In genomic region chr19:40523322-40524047, GRCh38 we compare ENCODE assay signal across 8 cellular contexts. TPM values are rescaled to one million over a fixed set of nuclear protein-coding genes. Genes with fewer than 3 reads are reported as not detected.
DNase-seq lines count a peak whose midpoint lies in the region; ATAC-seq and TF ChIP-seq lines count a peak whose summit lies in the region.

No MANE protein-coding gene starts in this region.

- no peak for TF ChIP-seq POLR2A in esophagus squamous epithelium (IDR thresholded peaks at IDR 0.05)

- H3K4me1 Mint-ChIP-seq in CD4-positive, alpha-beta memory T cell, result peaks cover 1 to 7% (median 6%) of the 10 kb centered on the region in 4 donors
- no peaks in the 10 kb centered on the region for H3K4me1 Mint-ChIP-seq in activated CD8-positive, alpha-beta T cell treated with anti-CD3 and anti-CD28 coated beads, Interleukin-2, amount 10 ng/mL, durations not matched to agents 7 days and 5 days (ENCODE audit: low read depth)

- POLR2A ChIA-PET in CD4-positive, alpha-beta memory T cell (lab: Charles Lee; ENCODE audit: partially characterized antibody), result no interaction called here
- POLR2A ChIA-PET in activated CD8-positive, alpha-beta T cell treated with anti-CD3 and anti-CD28 coated beads, Interleukin-2, amount 10 ng/mL, durations not matched to agents 7 days and 5 days (lab: Charles Lee), result no interaction called here

- intact Hi-C loops in CD4-positive, alpha-beta memory T cell (cut with micrococcal nuclease), result no loop called here
- intact Hi-C loops in esophagus squamous epithelium (cut with DNase I), result loop anchor here (10.0 kb wide), 1 partner anchor 209 kb away; no protein-coding TSS in a partner anchor

- H3K27ac Mint-ChIP-seq in CD4-positive, alpha-beta memory T cell, result peak overlapping the region in 1 of 7 donors; percentile 12
- no peak overlapping the region for H3K27ac Mint-ChIP-seq in activated CD8-positive, alpha-beta T cell treated with anti-CD3 and anti-CD28 coated beads, Interleukin-2, amount 10 ng/mL, durations not matched to agents 7 days and 5 days

- ATAC-seq in HG03280 (IDR thresholded peaks at IDR 0.05; ENCODE audit: unreplicated experiment) (peak; percentile 57), GM21737 (IDR thresholded peaks at IDR 0.05; ENCODE audit: unreplicated experiment) (no peak), GM18519 (IDR thresholded peaks at IDR 0.05; ENCODE audit: low FRiP score, unreplicated experiment) (no peak)
- peak; percentile 81 for ATAC-seq in activated CD8-positive, alpha-beta T cell treated with anti-CD3 and anti-CD28 coated beads, Interleukin-2, amount 10 ng/mL, durations not matched to agents 7 days and 5 days

- H3K36me3 Mint-ChIP-seq in CD4-positive, alpha-beta memory T cell, result no peaks in the 10 kb centered on the region
- H3K36me3 Mint-ChIP-seq in activated CD8-positive, alpha-beta T cell treated with anti-CD3 and anti-CD28 coated beads, Interleukin-2, amount 10 ng/mL, durations not matched to agents 7 days and 5 days (ENCODE audit: low read depth), result no peaks in the 10 kb centered on the region

- no peaks in the 10 kb centered on the region for H3K36me3 ChIP-seq in CD4-positive, alpha-beta memory T cell (ENCODE audit: insufficient read depth, low read length)
- no peaks in the 10 kb centered on the region for H3K36me3 ChIP-seq in esophagus squamous epithelium
- H3K36me3 ChIP-seq in neutrophil, result no peaks in the 10 kb centered on the region

- no peaks in the 10 kb centered on the region for H3K4me1 ChIP-seq in CD4-positive, alpha-beta memory T cell (ENCODE audit: insufficient read depth, low read length)
- H3K4me1 ChIP-seq in esophagus squamous epithelium, result peaks cover 0 to 11% (median 10%) of the 10 kb centered on the region in 3 donors
- no peaks in the 10 kb centered on the region for H3K4me1 ChIP-seq in neutrophil (ENCODE audit: control insufficient read depth in 1 of 2, insufficient read depth in 1 of 2, low read depth in 1 of 2, low read length in 1 of 2)

- CTCF ChIA-PET in CD4-positive, alpha-beta memory T cell (lab: Charles Lee; ENCODE audit: partially characterized antibody), result interaction anchor here (1.4 kb wide), 1 partner anchor 111 kb away, joined by 5 read pairs; no protein-coding TSS in a partner anchor
- CTCF ChIA-PET in activated CD8-positive, alpha-beta T cell treated with anti-CD3 and anti-CD28 coated beads, Interleukin-2, amount 10 ng/mL, durations not matched to agents 7 days and 5 days (lab: Charles Lee), result interaction anchor here (0.7 to 1.4 kb wide), 17 partner anchors 9 to 218 kb away, joined by 3 to 14 read pairs (median 3); partner anchors contain the start of genes BLVRB and LTBP4

- H3K27ac ChIP-seq in CD4-positive, alpha-beta memory T cell (ENCODE audit: low read depth, low read length), result no peak overlapping the region
- no peak overlapping the region for H3K27ac ChIP-seq in esophagus squamous epithelium
- H3K27ac ChIP-seq in neutrophil, result no peak overlapping the region

- no peaks in the 10 kb centered on the region for H3K9me3 ChIP-seq in CD4-positive, alpha-beta memory T cell (ENCODE audit: control insufficient read depth in 1 of 2, low read length in 2 of 2)
- H3K9me3 ChIP-seq in esophagus squamous epithelium (no peaks in the 10 kb centered on the region), neutrophil (no peaks in the 10 kb centered on the region)

- TF ChIP-seq CTCF in esophagus squamous epithelium (IDR thresholded peaks at IDR 0.05), result peak in 5 of 6 experiments; percentile 44 to 71 (median 49)
- TF ChIP-seq CTCF in neutrophil (IDR thresholded peaks at IDR 0.05), result peak; percentile 35

- peak in 4 of 5 donors; percentile 31 to 42 (median 36) for DNase-seq in CD4-positive, alpha-beta memory T cell
- DNase-seq in NCI-H82 (lab: John Stamatoyannopoulos, UW) (peak; percentile 88), esophagus squamous epithelium (lab: John Stamatoyannopoulos, UW) (no peak)
- peak; percentile 57 for DNase-seq in activated CD8-positive, alpha-beta T cell treated with anti-CD3 and anti-CD28 coated beads, Interleukin-2, amount 10 ng/mL, durations not matched to agents 7 days and 5 days

- H3K4me3 Mint-ChIP-seq in CD4-positive, alpha-beta memory T cell, result no peak overlapping the region
- no peak overlapping the region for H3K4me3 Mint-ChIP-seq in activated CD8-positive, alpha-beta T cell treated with anti-CD3 and anti-CD28 coated beads, Interleukin-2, amount 10 ng/mL, durations not matched to agents 7 days and 5 days

- peaks cover 14 to 25% of the 10 kb centered on the region in 2 donors for H3K27me3 Mint-ChIP-seq in CD4-positive, alpha-beta memory T cell
- peaks cover 18% of the 10 kb centered on the region for H3K27me3 Mint-ChIP-seq in activated CD8-positive, alpha-beta T cell treated with anti-CD3 and anti-CD28 coated beads, Interleukin-2, amount 10 ng/mL, durations not matched to agents 7 days and 5 days (ENCODE audit: low read depth)

- no peaks in the 10 kb centered on the region for H3K27me3 ChIP-seq in CD4-positive, alpha-beta memory T cell (ENCODE audit: insufficient read depth, low read length)
- H3K27me3 ChIP-seq in esophagus squamous epithelium (peaks cover 0 to 49% (median 0%) of the 10 kb centered on the region in 4 donors), neutrophil (peaks cover 79% of the 10 kb centered on the region)

- H3K4me3 ChIP-seq in CD4-positive, alpha-beta memory T cell (ENCODE audit: low read length in 2 of 2), result no peak overlapping the region
- H3K4me3 ChIP-seq in esophagus squamous epithelium (no peak overlapping the region), neutrophil (ENCODE audit: low read depth in 1 of 2, low read length in 1 of 2) (no peak overlapping the region)

- no peaks in the 10 kb centered on the region for H3K9me3 Mint-ChIP-seq in CD4-positive, alpha-beta memory T cell
- no peaks in the 10 kb centered on the region for H3K9me3 Mint-ChIP-seq in activated CD8-positive, alpha-beta T cell treated with anti-CD3 and anti-CD28 coated beads, Interleukin-2, amount 10 ng/mL, durations not matched to agents 7 days and 5 days (ENCODE audit: insufficient read depth)

- 25 to 52% methylated on average over 10 to 13 of the region's 17 CpGs for WGBS in esophagus squamous epithelium, 2 donors

RNA-seq across cellular contexts. Expression of gene SHKBP1, which starts 53.2 kb away (rescaled TPM):
- 100 to 1,000 TPM; 167 to 170 TPM for total RNA-seq in CD4-positive, alpha-beta memory T cell
- 100 to 1,000 TPM; 137 to 155 TPM for polyA plus RNA-seq in CD4-positive, alpha-beta memory T cell
- 100 to 1,000 TPM; 116 to 124 TPM for total RNA-seq in activated CD8-positive, alpha-beta T cell treated with anti-CD3 and anti-CD28 coated beads, Interleukin-2, amount 10 ng/mL, durations not matched to agents 7 days and 5 days
- 10 to 100 TPM; 42.3 to 77.9 (median 49.8) TPM for total RNA-seq in esophagus squamous epithelium

RNA-seq across cellular contexts. Expression of gene SPTBN4, which starts 56.7 kb away (rescaled TPM):
- under 1 TPM; 0.17 to 0.30 TPM for total RNA-seq in CD4-positive, alpha-beta memory T cell
- polyA plus RNA-seq in CD4-positive, alpha-beta memory T cell, result under 1 TPM in 1 of 2 donors, not detected in 1; 0.02 TPM
- under 1 TPM in 1 of 2 experiments, not detected in 1; 0.47 TPM for total RNA-seq in activated CD8-positive, alpha-beta T cell treated with anti-CD3 and anti-CD28 coated beads, Interleukin-2, amount 10 ng/mL, durations not matched to agents 7 days and 5 days
- 1 to 10 TPM in 2 of 4 donors, under 1 TPM in 2; 0.08 to 2.0 (median 1.2) TPM for total RNA-seq in esophagus squamous epithelium

RNA-seq across cellular contexts. Expression of gene BLVRB, which starts 57.9 kb away (rescaled TPM):
- total RNA-seq in CD4-positive, alpha-beta memory T cell, result 10 to 100 TPM; 12.3 to 16.3 TPM
- polyA plus RNA-seq in CD4-positive, alpha-beta memory T cell, result 10 to 100 TPM; 25.4 to 34.6 TPM
- total RNA-seq in activated CD8-positive, alpha-beta T cell treated with anti-CD3 and anti-CD28 coated beads, Interleukin-2, amount 10 ng/mL, durations not matched to agents 7 days and 5 days, result 10 to 100 TPM; 15.1 to 16.5 TPM
- total RNA-seq in esophagus squamous epithelium, result 100 to 1,000 TPM; 177 to 283 (median 236) TPM

Comparison
In these comparisons a context has a peak if more than half of its experiments do, and no peak if none do; other contexts are left out.
1. ATAC-seq: peak in HG03280 (single experiment) and activated CD8-positive, alpha-beta T cell treated with anti-CD3 and anti-CD28 coated beads, Interleukin-2, amount 10 ng/mL, durations not matched to agents 7 days and 5 days (single experiment); none in GM21737 (single experiment) and GM18519 (single experiment).
2. RNA of gene BLVRB, which starts 57.9 kb away (total RNA-seq): 177 to 283 TPM in esophagus squamous epithelium; 15.1 to 16.5 TPM in activated CD8-positive, alpha-beta T cell treated with anti-CD3 and anti-CD28 coated beads, Interleukin-2, amount 10 ng/mL, durations not matched to agents 7 days and 5 days and 12.3 to 16.3 TPM in CD4-positive, alpha-beta memory T cell; every median in the first group is over 10 times any median in the second.